8 cellular contexts compared by ENCODE assay signal in the genomic region with DNA sequence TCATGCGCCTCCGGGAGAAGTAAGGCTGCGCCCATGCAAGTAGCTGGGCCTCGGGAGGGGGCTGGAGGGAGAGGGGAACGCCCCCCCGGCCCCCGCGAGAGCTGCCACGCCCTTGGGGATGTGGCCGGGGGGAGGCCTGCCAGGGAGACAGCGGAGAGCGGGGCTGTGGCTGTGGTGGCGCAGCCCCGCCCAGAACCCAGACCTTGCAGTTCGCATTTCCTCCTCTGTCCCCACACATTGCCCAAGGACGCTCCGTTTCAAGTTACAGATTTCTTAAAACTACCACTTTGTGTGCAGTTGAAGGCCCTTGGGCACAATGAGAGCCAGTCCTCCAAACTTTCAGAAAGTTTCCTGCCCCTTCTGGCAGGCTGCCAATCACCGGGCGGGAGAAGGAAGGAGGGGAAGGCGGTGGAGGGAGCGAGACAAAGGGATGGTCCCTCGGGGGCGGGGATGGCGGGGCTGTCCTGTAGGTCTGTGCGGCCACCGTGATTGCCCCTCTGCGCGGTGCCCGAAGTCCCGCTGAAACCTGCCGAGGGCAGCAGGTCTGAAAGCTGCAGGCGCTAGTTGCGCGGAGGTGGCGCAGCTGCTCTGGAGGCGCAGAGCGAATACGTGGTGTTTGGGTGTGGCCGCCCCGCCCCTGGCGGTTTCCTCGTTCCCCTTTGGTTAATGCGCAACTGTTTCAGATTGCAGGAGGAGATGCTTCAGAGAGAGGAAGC. TPM values are rescaled to one million over a fixed set of nuclear protein-coding genes. Genes with fewer than 3 reads are reported as not detected.
DNase-seq lines count a peak whose midpoint lies in the region; ATAC-seq and TF ChIP-seq lines count a peak whose summit lies in the region.

No MANE protein-coding gene starts in this region.

- WGBS in heart left ventricle, 4 donors: 0 to 2% (median 1%) methylated on average over 34 to 43 of the region's 43 CpGs
- WGBS in aorta, 2 donors: 0 to 1% methylated on average over 38 to 43 of the region's 43 CpGs

- peak overlapping the region; percentile 50 for H3K9ac ChIP-seq in rectal smooth muscle tissue (ENCODE audit: low read length)

- TF ChIP-seq CTCF in DOHH2 (IDR thresholded peaks at IDR 0.05; ENCODE audit: low read depth, low read length, poor library complexity, severe bottlenecking) (no peak), heart left ventricle (IDR thresholded peaks at IDR 0.05) (no peak)

- peak overlapping the region; percentile 84 for H3K4me3 ChIP-seq in DOHH2 (ENCODE audit: low read length)
- peak overlapping the region; percentile 98 for H3K4me3 ChIP-seq in SJCRH30
- peak overlapping the region; percentile 64 to 99 (median 91) for H3K4me3 ChIP-seq in heart left ventricle
- H3K4me3 ChIP-seq in rectal smooth muscle tissue (ENCODE audit: low read length): peak overlapping the region; percentile 91
- peak overlapping the region; percentile 50 to 96 for H3K4me3 ChIP-seq in aorta (ENCODE audit: low read length in 2 of 2)

- TF ChIP-seq POLR2A in heart left ventricle (IDR thresholded peaks at IDR 0.05): peak in 1 of 2 donors; percentile 39

- no peaks in the 10 kb centered on the region for H4K20me1 ChIP-seq in DOHH2 (ENCODE audit: control insufficient read depth, insufficient read depth, low read depth, low read length)

- H3K9me3 ChIP-seq in DOHH2 (ENCODE audit: control insufficient read depth, insufficient read depth, low read length) (no peaks in the 10 kb centered on the region), SJCRH30 (replicated peaks) (no peaks in the 10 kb centered on the region), heart left ventricle (no peaks in the 10 kb centered on the region), aorta (ENCODE audit: control insufficient read depth, low read length) (no peaks in the 10 kb centered on the region)

- peaks cover 2% of the 10 kb centered on the region; the same call in 1 of the 2 replicates for H3K79me2 ChIP-seq in DOHH2 (ENCODE audit: control insufficient read depth, low read length)

- peak overlapping the region; percentile 90 for H3K4me2 ChIP-seq in DOHH2 (ENCODE audit: low read length)

- H3K27me3 ChIP-seq in DOHH2 (ENCODE audit: control insufficient read depth, low read length) (peaks cover 44% of the 10 kb centered on the region), SJCRH30 (no peaks in the 10 kb centered on the region), heart left ventricle (peaks cover 0 to 17% (median 0%) of the 10 kb centered on the region in 9 donors), rectal smooth muscle tissue (ENCODE audit: control insufficient read depth, insufficient read depth, low read length) (no peaks in the 10 kb centered on the region), aorta (ENCODE audit: control insufficient read depth in 1 of 2, insufficient read depth in 2 of 2, low read length in 1 of 2) (no peaks in the 10 kb centered on the region)

- H3K9me2 ChIP-seq in DOHH2 (replicated peaks; ENCODE audit: control insufficient read depth, low read length): no peaks in the 10 kb centered on the region

- DNase-seq in HuH-7 (ENCODE audit: low spot score) (peak; percentile 66), SJCRH30 (peak; percentile 84 to 87), heart left ventricle (peak; percentile 85 to 92 (median 85)), aorta (peak; percentile 91 to 93)
- peak; percentile 89 for DNase-seq in activated naive CD4-positive, alpha-beta T cell treated with anti-CD3 and anti-CD28 coated beads, Interleukin-2, amount 50 U/mL, for 16 hours

- peaks cover 7% of the 10 kb centered on the region for H3F3A ChIP-seq in DOHH2 (ENCODE audit: control insufficient read depth, insufficient read depth)

- intact Hi-C loops in heart left ventricle (cut with DNase I) (loop anchor here in 8 of 10 donors (1.0 to 10.0 kb wide), 6 partner anchors 29 to 235 kb away; partner anchors contain the start of gene TRDMT1 (in 7 of the 8)), aorta (cut with DNase I) (loop anchor here in 1 of 2 donors (1.0 to 5.0 kb wide), 4 partner anchors 14 to 383 kb away; partner anchors contain the start of gene TRDMT1)

- peaks cover 5% of the 10 kb centered on the region; the same call in 1 of the 2 replicates for H3K36me3 ChIP-seq in DOHH2 (ENCODE audit: control insufficient read depth, low read length)
- peaks cover 60% of the 10 kb centered on the region for H3K36me3 ChIP-seq in SJCRH30
- H3K36me3 ChIP-seq in heart left ventricle: peaks cover 0 to 57% (median 45%) of the 10 kb centered on the region in 9 donors
- peaks cover 17% of the 10 kb centered on the region for H3K36me3 ChIP-seq in rectal smooth muscle tissue (ENCODE audit: control insufficient read depth, insufficient read depth, low read length)
- H3K36me3 ChIP-seq in aorta (ENCODE audit: control insufficient read depth in 1 of 2, insufficient read depth in 2 of 2, low read length in 1 of 2): peaks cover 3 to 8% of the 10 kb centered on the region in 2 donors

- ATAC-seq in GM21526 (IDR thresholded peaks at IDR 0.05; ENCODE audit: low FRiP score, unreplicated experiment) (peak; percentile 75), heart left ventricle (peak; percentile 44 to 70 (median 60)), aorta (ENCODE audit: low FRiP score) (peak; percentile 70)

- peaks cover 33% of the 10 kb centered on the region for H3K4me1 ChIP-seq in DOHH2 (ENCODE audit: control insufficient read depth, low read length)
- H3K4me1 ChIP-seq in SJCRH30: peaks cover 18% of the 10 kb centered on the region
- H3K4me1 ChIP-seq in heart left ventricle: peaks cover 0 to 69% (median 44%) of the 10 kb centered on the region in 12 donors
- H3K4me1 ChIP-seq in rectal smooth muscle tissue (ENCODE audit: control insufficient read depth, insufficient read depth, low read length): peaks cover 17% of the 10 kb centered on the region
- H3K4me1 ChIP-seq in aorta (ENCODE audit: control insufficient read depth in 1 of 2, insufficient read depth in 2 of 2, low read length in 2 of 2): peaks cover 0 to 4% of the 10 kb centered on the region in 2 donors

- peak overlapping the region; percentile 64 for H3K27ac ChIP-seq in DOHH2 (ENCODE audit: low read depth, low read length)
- H3K27ac ChIP-seq in SJCRH30: peak overlapping the region; percentile 100
- H3K27ac ChIP-seq in heart left ventricle: peak overlapping the region; percentile 96 to 100 (median 98)
- peak overlapping the region; percentile 87 for H3K27ac ChIP-seq in rectal smooth muscle tissue (ENCODE audit: low read depth, low read length)
- H3K27ac ChIP-seq in aorta (ENCODE audit: low read depth in 1 of 2, low read length in 2 of 2): peak overlapping the region; percentile 44 to 91

RNA-seq across cellular contexts. Expression of gene VIM, which starts 2.1 kb away (rescaled TPM):
- 1,733 and 1,784 TPM in 2 replicates for total RNA-seq in SJCRH30 (2014; rRNA removed; shearing (Covaris generic))
- total RNA-seq in heart left ventricle: 1,000 to 10,000 TPM in 1 of 9 donors, 100 to 1,000 TPM in 8; 249 to 1,163 (median 387) TPM
- 100 to 1,000 TPM; 267 to 456 TPM for polyA plus RNA-seq in heart left ventricle
- total RNA-seq in aorta: 1,000 to 10,000 TPM; 3,936 to 5,947 TPM
- polyA plus RNA-seq in aorta: 1,000 to 10,000 TPM; 2,428 to 5,138 TPM

RNA-seq across cellular contexts. Expression of gene TRDMT1, which starts 28.7 kb away (rescaled TPM):
- total RNA-seq in SJCRH30 (2014; rRNA removed; shearing (Covaris generic)): 10.8 and 11.9 TPM in 2 replicates
- total RNA-seq in heart left ventricle: 1 to 10 TPM; 2.7 to 6.0 (median 4.6) TPM
- polyA plus RNA-seq in heart left ventricle: 1 to 10 TPM; 1.8 to 3.0 TPM
- 10 to 100 TPM; 13.4 to 15.2 TPM for total RNA-seq in aorta
- polyA plus RNA-seq in aorta: 1 to 10 TPM; 4.8 to 5.2 TPM

Comparison
In these comparisons a context has a peak if more than half of its experiments do, and no peak if none do; other contexts are left out.
1. Peak in every context shown above with its lines: DNase-seq, ATAC-seq, H3K4me3 ChIP-seq and H3K27ac ChIP-seq.